In the genomic region with DNA sequence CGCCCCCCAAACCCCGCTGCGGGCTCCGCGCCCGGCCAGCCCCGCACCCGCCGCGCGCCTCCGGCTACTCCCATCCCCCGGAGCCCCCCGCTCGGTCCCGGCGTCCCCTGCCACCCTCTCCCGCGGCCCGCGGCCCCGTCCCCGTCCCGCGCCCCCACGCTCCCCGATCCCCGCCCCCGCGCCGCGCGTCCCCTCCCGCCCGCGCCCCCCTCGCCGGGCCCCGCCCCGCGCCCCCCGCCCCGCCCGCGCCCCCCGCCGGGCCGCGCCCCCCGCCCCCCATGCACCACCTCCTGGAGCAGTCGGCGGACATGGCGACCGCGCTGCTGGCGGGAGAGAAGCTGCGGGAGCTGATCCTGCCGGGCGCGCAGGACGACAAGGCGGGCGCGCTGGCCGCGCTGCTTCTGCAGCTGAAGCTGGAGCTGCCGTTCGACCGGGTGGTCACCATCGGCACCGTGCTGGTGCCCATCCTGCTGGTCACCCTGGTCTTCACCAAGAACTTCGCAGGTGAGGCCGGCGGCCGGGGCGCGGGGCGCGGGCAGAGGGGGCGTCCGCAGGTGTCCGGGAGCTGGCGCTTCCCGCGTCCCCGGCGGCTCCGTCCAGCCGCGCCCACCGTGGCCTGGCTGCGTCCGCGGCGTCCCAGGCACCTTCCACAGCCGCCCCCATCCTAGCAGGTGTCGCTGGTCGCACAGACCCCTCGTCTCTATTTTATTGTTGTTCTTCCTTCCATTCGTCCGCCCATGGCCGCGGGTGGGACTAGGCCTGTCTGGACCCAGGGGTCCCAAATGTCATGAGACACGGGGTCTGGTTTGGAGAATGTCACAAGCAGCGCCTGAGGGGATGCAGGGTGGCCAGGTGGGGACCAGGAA, we compare ENCODE assay signal across 8 cellular contexts. TPM values are rescaled to one million over a fixed set of nuclear protein-coding genes. Genes with fewer than 3 reads are reported as not detected.
DNase-seq lines count a peak whose midpoint lies in the region; ATAC-seq and TF ChIP-seq lines count a peak whose summit lies in the region.

A gene with protein sequence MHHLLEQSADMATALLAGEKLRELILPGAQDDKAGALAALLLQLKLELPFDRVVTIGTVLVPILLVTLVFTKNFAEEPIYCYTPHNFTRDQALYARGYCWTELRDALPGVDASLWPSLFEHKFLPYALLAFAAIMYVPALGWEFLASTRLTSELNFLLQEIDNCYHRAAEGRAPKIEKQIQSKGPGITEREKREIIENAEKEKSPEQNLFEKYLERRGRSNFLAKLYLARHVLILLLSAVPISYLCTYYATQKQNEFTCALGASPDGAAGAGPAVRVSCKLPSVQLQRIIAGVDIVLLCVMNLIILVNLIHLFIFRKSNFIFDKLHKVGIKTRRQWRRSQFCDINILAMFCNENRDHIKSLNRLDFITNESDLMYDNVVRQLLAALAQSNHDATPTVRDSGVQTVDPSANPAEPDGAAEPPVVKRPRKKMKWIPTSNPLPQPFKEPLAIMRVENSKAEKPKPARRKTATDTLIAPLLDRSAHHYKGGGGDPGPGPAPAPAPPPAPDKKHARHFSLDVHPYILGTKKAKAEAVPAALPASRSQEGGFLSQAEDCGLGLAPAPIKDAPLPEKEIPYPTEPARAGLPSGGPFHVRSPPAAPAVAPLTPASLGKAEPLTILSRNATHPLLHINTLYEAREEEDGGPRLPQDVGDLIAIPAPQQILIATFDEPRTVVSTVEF (plus strand): TSS at position 279 of the 866 bp plus-strand sequence. CDS start 0 bp downstream, at position 279.

- no peaks in the 10 kb centered on the region for H3K36me3 ChIP-seq in GM06990 (ENCODE audit: control insufficient read depth, insufficient read depth, low read length)
- no peaks in the 10 kb centered on the region for H3K36me3 ChIP-seq in SJCRH30
- no peaks in the 10 kb centered on the region for H3K36me3 ChIP-seq in gastrocnemius medialis

- POLR2A ChIA-PET in GM10248 (lab: Yijun Ruan, JAX), result no interaction called here

- CTCF ChIA-PET in GM10248 (lab: Yijun Ruan, JAX), result interaction anchor here (1.6 kb wide), 1 partner anchor 17 kb away, joined by 4 read pairs; no protein-coding TSS in a partner anchor

- H3K4me3 ChIP-seq in GM06990 (replicated peaks; ENCODE audit: low read depth, low read length) (peak within 1 kb of the TSS; percentile 45), SJCRH30 (peak within 1 kb of the TSS; percentile 34; the same call in 1 of the 2 replicates), fibroblast of villous mesenchyme (ENCODE audit: low read depth, low read length) (peak within 1 kb of the TSS; percentile 52), gastrocnemius medialis (peak within 1 kb of the TSS in 3 of 4 donors; percentile 40 to 50 (median 42))

- H3K4me1 ChIP-seq in SJCRH30 (no peaks in the 10 kb centered on the region), gastrocnemius medialis (no peaks in the 10 kb centered on the region)

- no peaks in the 10 kb centered on the region for H3K9me3 ChIP-seq in SJCRH30 (replicated peaks)
- H3K9me3 ChIP-seq in gastrocnemius medialis, result no peaks in the 10 kb centered on the region

- TF ChIP-seq CTCF in GM06990 (IDR thresholded peaks at IDR 0.05; ENCODE audit: insufficient read depth, low read length, poor library complexity, severe bottlenecking) (no peak), fibroblast of villous mesenchyme (IDR thresholded peaks at IDR 0.05; ENCODE audit: insufficient read depth, low read depth, low read length) (no peak), gastrocnemius medialis (IDR thresholded peaks at IDR 0.05 in 4 of 5, conservative IDR thresholded peaks at IDR 0.05 in 1 of 5) (no peak), GM10248 (IDR thresholded peaks at IDR 0.05; ENCODE audit: control extremely low read depth, extremely low read depth, low read depth, missing control alignments) (no peak)

- intact Hi-C loops in gastrocnemius medialis (cut with DNase I; ENCODE audit: low total_unique reads), result no loop called here

- in situ Hi-C loops in gastrocnemius medialis (cut with MboI; ENCODE audit: low sequenced_read_pairs in 4 of 4), result no loop called here

- ATAC-seq in gastrocnemius medialis (no peak), GM21367 (IDR thresholded peaks at IDR 0.05; ENCODE audit: unreplicated experiment) (no peak)

- H3K27me3 ChIP-seq in GM06990 (replicated peaks; ENCODE audit: control insufficient read depth, insufficient read depth, low read length) (no peaks in the 10 kb centered on the region), SJCRH30 (peaks cover 57% of the 10 kb centered on the region), gastrocnemius medialis (peaks cover 19 to 27% (median 24%) of the 10 kb centered on the region in 3 donors)

- DNase-seq in GM06990 (ENCODE audit: extremely low read depth, insufficient read length) (no peak), SJCRH30 (no peak), fibroblast of villous mesenchyme (ENCODE audit: low read depth) (no peak), gastrocnemius medialis (no peak), GM10248 (ENCODE audit: extremely low spot score) (no peak), NCI-H524 treated with DMSO at 0.1 percent for 48 hours (lab: John Stamatoyannopoulos, UW) (no peak), AML-193 (lab: John Stamatoyannopoulos, UW) (no peak)

- TF ChIP-seq POLR2A in gastrocnemius medialis (IDR thresholded peaks at IDR 0.05), result no peak

- H3K27ac ChIP-seq in SJCRH30, result no peak within 1 kb of the TSS
- H3K27ac ChIP-seq in gastrocnemius medialis, result no peak within 1 kb of the TSS

RNA-seq across cellular contexts. Expression of the gene that starts here (rescaled TPM):
- not detected in 2 replicates for total RNA-seq in SJCRH30 (2014; rRNA removed; shearing (Covaris generic))
- total RNA-seq in fibroblast of villous mesenchyme, result 0.32 and 0.43 TPM in 2 replicates
- under 1 TPM in 2 of 4 donors, not detected in 2; 0.40 to 0.83 TPM for total RNA-seq in gastrocnemius medialis
